ENCODE assay signal across 8 cellular contexts in genomic region chr10:27354643-27355286, GRCh38.
DNase-seq lines count a peak whose midpoint lies in the region; ATAC-seq, FAIRE-seq and TF ChIP-seq lines count a peak whose summit lies in the region.
"Not testable (repeated sequence)": the region's sequence is repeated elsewhere in the genome, so short reads cannot be mapped to it uniquely, and the experiment has no call there.

No MANE protein-coding gene starts in this region.

- H3K36me3 ChIP-seq in OCI-LY1 (ENCODE audit: insufficient read depth, low read length) = not testable (repeated sequence)

- not testable (repeated sequence) for H3K9me3 Mint-ChIP-seq in activated naive CD4-positive, alpha-beta T cell treated with anti-CD3 and anti-CD28 coated beads, Interleukin-2, amount 50 U/mL, for 24 hours

- not testable (repeated sequence) for H3K27ac Mint-ChIP-seq in activated naive CD4-positive, alpha-beta T cell treated with anti-CD3 and anti-CD28 coated beads, Interleukin-2, amount 50 U/mL, for 24 hours

- H3F3A ChIP-seq in OCI-LY1 (ENCODE audit: insufficient read depth, low read length) = not testable (repeated sequence)

- not testable (repeated sequence) for H2AFZ ChIP-seq in OCI-LY1 (ENCODE audit: low read length)

- H4K20me1 ChIP-seq in OCI-LY1 (ENCODE audit: insufficient read depth, low read length) = not testable (repeated sequence)

- not testable (repeated sequence) for TF ChIP-seq CTCF in OCI-LY1 (IDR thresholded peaks at IDR 0.05; ENCODE audit: low read length)

- peak overlapping the region; percentile 92 for H3K27ac ChIP-seq in OCI-LY1 (ENCODE audit: low read depth, low read length, poor library complexity, severe bottlenecking)

- peak overlapping the region; percentile 78 for H3K4me2 ChIP-seq in OCI-LY1 (ENCODE audit: low read length)

- H3K9ac ChIP-seq in OCI-LY1 (ENCODE audit: low read length) = peak overlapping the region; percentile 68

- H3K4me3 ChIP-seq in OCI-LY1 (ENCODE audit: low read depth, low read length, poor library complexity, severe bottlenecking) = peak overlapping the region; percentile 51

- H3K4me3 Mint-ChIP-seq in activated naive CD4-positive, alpha-beta T cell treated with anti-CD3 and anti-CD28 coated beads, Interleukin-2, amount 50 U/mL, for 24 hours = peak overlapping the region; percentile 71

- peak; percentile 99 for FAIRE-seq in GM12891 (lab: Jason Lieb, UNC)

- not testable (repeated sequence) for H3K9me3 ChIP-seq in OCI-LY1 (ENCODE audit: low read length)

- not testable (repeated sequence) for H3K27me3 Mint-ChIP-seq in activated naive CD4-positive, alpha-beta T cell treated with anti-CD3 and anti-CD28 coated beads, Interleukin-2, amount 50 U/mL, for 24 hours

- H3K27me3 ChIP-seq in OCI-LY1 (ENCODE audit: insufficient read depth, low read length) = not testable (repeated sequence)

- H3K4me1 ChIP-seq in OCI-LY1 (ENCODE audit: insufficient read depth, low read length, severe bottlenecking) = peaks cover 26% of the 10 kb centered on the region

- not testable (repeated sequence) for H3K9me2 ChIP-seq in OCI-LY1 (ENCODE audit: low read depth, low read length)

- DNase-seq in GM12891 (ENCODE audit: insufficient read length, low spot score) = peak; percentile 29
- peak; percentile 13 to 22 for DNase-seq in hippocampal formation (lab: John Stamatoyannopoulos, UW)
- DNase-seq in stimulated activated naive CD8-positive, alpha-beta T cell treated with anti-CD3 and anti-CD28 coated beads, Interleukin-15, Interleukin-2, amounts not matched to agents 100 U/mL and 50 U/mL, for 24 hours = peak; percentile 16

- ATAC-seq in GM19463 (IDR thresholded peaks at IDR 0.05; ENCODE audit: unreplicated experiment) = peak; percentile 92
- peak; percentile 99 for ATAC-seq in HG02885 (IDR thresholded peaks at IDR 0.05; ENCODE audit: poor library complexity, unreplicated experiment)
- ATAC-seq in HG03575 (IDR thresholded peaks at IDR 0.05; ENCODE audit: extremely low read depth, insufficient number of reproducible peaks, low FRiP score, unreplicated experiment) = peak; percentile 89
- ATAC-seq in stimulated activated naive CD8-positive, alpha-beta T cell treated with anti-CD3 and anti-CD28 coated beads, Interleukin-15, Interleukin-2, amounts not matched to agents 100 U/mL and 50 U/mL, for 24 hours = not testable (repeated sequence)

- not testable (repeated sequence) for H3K79me2 ChIP-seq in OCI-LY1 (ENCODE audit: insufficient read depth, low read length)

- not testable (repeated sequence) for TF ChIP-seq POLR2A in GM12891 (IDR thresholded peaks at IDR 0.05; ENCODE audit: low read depth, low read length)

- not testable (repeated sequence) for H3K36me3 Mint-ChIP-seq in activated naive CD4-positive, alpha-beta T cell treated with anti-CD3 and anti-CD28 coated beads, Interleukin-2, amount 50 U/mL, for 24 hours

- not testable (repeated sequence) for H3K4me1 Mint-ChIP-seq in activated naive CD4-positive, alpha-beta T cell treated with anti-CD3 and anti-CD28 coated beads, Interleukin-2, amount 50 U/mL, for 24 hours

TF ChIP-seq in GM12891, 5 proteins besides CTCF, POLR2A, EP300 and RAD21:
- peak; percentile 90 for TF ChIP-seq SPI1 (IDR thresholded peaks at IDR 0.05; ENCODE audit: low read depth, low read length)
- TF ChIP-seq PAX5 (IDR thresholded peaks at IDR 0.05; ENCODE audit: insufficient read depth, low read length, severe bottlenecking) = peak; percentile 54
TF ChIP-seq in GM12891: peak in this region for 2; not testable (repeated sequence) for 3.
